In the genomic region with DNA sequence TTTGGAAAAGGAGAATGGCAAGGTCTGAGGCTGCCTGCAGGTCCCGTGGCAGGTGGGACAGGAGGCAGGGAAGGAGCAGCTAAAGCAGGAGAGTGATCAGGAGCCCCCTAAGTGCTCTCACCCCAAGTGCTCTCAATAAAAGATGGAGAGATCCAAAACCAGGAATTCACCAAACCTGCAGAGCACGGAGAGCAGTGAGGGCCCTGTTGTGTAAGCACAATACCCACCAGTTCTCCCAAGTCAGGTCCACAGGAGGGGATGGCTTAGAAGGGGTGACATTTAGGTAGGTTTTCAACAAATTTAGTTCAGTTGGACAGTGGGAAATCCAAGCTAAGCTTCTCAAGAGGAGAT, we compare ENCODE assay signal across 13 cellular contexts. TPM values are rescaled to one million over a fixed set of nuclear protein-coding genes. Genes with fewer than 3 reads are reported as not detected.
A peak's percentile ranks its signal among the peaks of the same experiment; 100 is the strongest.
DNase-seq lines count a peak whose midpoint lies in the region; ATAC-seq, FAIRE-seq and TF ChIP-seq lines count a peak whose summit lies in the region.
"Had no signal": no experiment of that assay in that cellular context is flagged by ENCODE, and none has a peak within 500 bp of the region (broad histone marks: within the 10 kb centered on the region; RNA-seq: fewer than 3 reads in every experiment).

No MANE protein-coding gene starts in this region.

- TF ChIP-seq CTCF in A549 (IDR thresholded peaks at IDR 0.05) (no peak), epithelial cell of esophagus (IDR thresholded peaks at IDR 0.05; ENCODE audit: insufficient read depth, low read depth, low read length, missing control alignments) (no peak), osteoblast (IDR thresholded peaks at IDR 0.05; ENCODE audit: extremely low read depth, low read depth, low read length) (no peak)
- TF ChIP-seq CTCF in activated CD8-positive, alpha-beta T cell treated with anti-CD3 and anti-CD28 coated beads for 36 hours (IDR thresholded peaks at IDR 0.05) = no peak

- DNase-seq in A549 (ENCODE audit: low read depth in 1 of 2, low spot score in 1 of 2) = no peak
- no peak for DNase-seq in NT2/D1 (ENCODE audit: low read depth, low spot score)
- no peak for DNase-seq in epithelial cell of esophagus (ENCODE audit: low read depth)
- DNase-seq in osteoblast (ENCODE audit: insufficient read length, low spot score, missing footprints) = no peak
- no peak for DNase-seq in activated gamma-delta T cell treated with Interleukin-2 at 50 U/mL for 16 hours
- DNase-seq in NCI-H748 treated with DMSO at 0.1 percent for 48 hours (lab: John Stamatoyannopoulos, UW) = no peak
- no peak for DNase-seq in globus pallidus (ENCODE audit: low spot score)
- DNase-seq in activated CD8-positive, alpha-beta T cell treated with anti-CD3 and anti-CD28 coated beads for 36 hours = no peak
- DNase-seq: activated CD4-positive, CD25-positive, alpha-beta regulatory T cell treated with anti-CD3 and anti-CD28 coated beads, Interleukin-2, amount 50 U/mL, for 72 hours; activated T-cell treated with anti-CD3 and anti-CD28 coated beads, Interleukin-2, amount 50 U/mL, for 4 hours; SJCRH30 had no signal

- H3K9me3 ChIP-seq in A549 = no peaks in the 10 kb centered on the region
- H3K9me3 ChIP-seq in NT2/D1 (ENCODE audit: insufficient read depth, low read length) = no peaks in the 10 kb centered on the region
- H3K9me3 ChIP-seq in osteoblast (ENCODE audit: low read depth, low read length) = no peaks in the 10 kb centered on the region
- H3K9me3 ChIP-seq: SJCRH30 had no signal

- 40% methylated on average over 1 of the region's 2 CpGs for WGBS in A549 (ENCODE audit: missing lambda C conversion rate)

- intact Hi-C loops in activated CD8-positive, alpha-beta T cell treated with anti-CD3 and anti-CD28 coated beads for 36 hours (cut with micrococcal nuclease) = no loop called here

- H3K27me3 ChIP-seq in NT2/D1 (ENCODE audit: insufficient read depth, insufficient read length) (no peaks in the 10 kb centered on the region), osteoblast (ENCODE audit: insufficient read depth, low read length) (no peaks in the 10 kb centered on the region)
- H3K27me3 ChIP-seq: SJCRH30 had no signal

- H3K27ac ChIP-seq in A549 = peak overlapping the region; percentile 74 to 87
- H3K27ac ChIP-seq in osteoblast (ENCODE audit: low read depth, low read length) = peak overlapping the region; percentile 60
- H3K27ac ChIP-seq: HL-60, parathyroid adenoma, SJCRH30 had no signal

- TF ChIP-seq POLR2A in A549 (IDR thresholded peaks at IDR 0.05; ENCODE audit: low read length) = no peak

- H3K4me1 Mint-ChIP-seq in activated CD8-positive, alpha-beta T cell treated with anti-CD3 and anti-CD28 coated beads for 36 hours (ENCODE audit: low read depth) = peaks cover 44% of the 10 kb centered on the region

- H3K4me2 ChIP-seq in A549 (peak overlapping the region; percentile 93), osteoblast (ENCODE audit: insufficient read depth, low read length) (no peak overlapping the region)

- POLR2A ChIA-PET in A549 (lab: Yijun Ruan, JAX) = interaction anchor here (0.6 to 0.7 kb wide), 3 partner anchors 35 to 78 kb away, joined by 3 to 10 read pairs (median 4); no protein-coding TSS in a partner anchor
- POLR2A ChIA-PET in activated CD8-positive, alpha-beta T cell treated with anti-CD3 and anti-CD28 coated beads for 36 hours (lab: Charles Lee) = no interaction called here

- ATAC-seq in A549 = no peak; a peak in 2 of 6 replicates
- ATAC-seq in activated CD8-positive, alpha-beta T cell treated with anti-CD3 and anti-CD28 coated beads for 36 hours = no peak
- ATAC-seq: activated T-cell treated with anti-CD3 and anti-CD28 coated beads, Interleukin-2, amount 50 U/mL, for 4 hours had no signal

- peak overlapping the region; percentile 37 for H3K9ac ChIP-seq in NT2/D1 (ENCODE audit: insufficient read length, low read depth)
- H3K9ac ChIP-seq: parathyroid adenoma had no signal

- no peak for TF ChIP-seq RAD21 in A549 (conservative IDR thresholded peaks at IDR 0.05 in 1 of 2, IDR thresholded peaks at IDR 0.05 in 1 of 2)

- no peak for TF ChIP-seq EP300 in A549 (IDR thresholded peaks at IDR 0.05)

- no peak overlapping the region for H3K4me3 Mint-ChIP-seq in activated CD8-positive, alpha-beta T cell treated with anti-CD3 and anti-CD28 coated beads for 36 hours
- H3K4me3 Mint-ChIP-seq: activated T-cell treated with anti-CD3 and anti-CD28 coated beads, Interleukin-2, amount 50 U/mL, for 4 hours had no signal

- peaks cover 23% of the 10 kb centered on the region for H4K20me1 ChIP-seq in osteoblast (ENCODE audit: insufficient read depth, low read length)

- CTCF ChIA-PET in A549 (lab: Yijun Ruan, JAX) = interaction anchor here (0.6 to 1.9 kb wide), 4 partner anchors 18 to 1056 kb away, joined by 3 to 8 read pairs (median 4); no protein-coding TSS in a partner anchor
- CTCF ChIA-PET in activated CD8-positive, alpha-beta T cell treated with anti-CD3 and anti-CD28 coated beads for 36 hours (lab: Charles Lee) = interaction anchor here (0.7 to 2.2 kb wide), 3 partner anchors 9 to 88 kb away, joined by 3 to 7 read pairs (median 3); no protein-coding TSS in a partner anchor

- H3K36me3 Mint-ChIP-seq in activated CD8-positive, alpha-beta T cell treated with anti-CD3 and anti-CD28 coated beads for 36 hours (ENCODE audit: low read depth) = no peaks in the 10 kb centered on the region

- H3K27ac Mint-ChIP-seq in activated CD8-positive, alpha-beta T cell treated with anti-CD3 and anti-CD28 coated beads for 36 hours = no peak overlapping the region

- H3K9me3 Mint-ChIP-seq in activated CD8-positive, alpha-beta T cell treated with anti-CD3 and anti-CD28 coated beads for 36 hours = no peaks in the 10 kb centered on the region
- H3K9me3 Mint-ChIP-seq: activated T-cell treated with anti-CD3 and anti-CD28 coated beads, Interleukin-2, amount 50 U/mL, for 4 hours had no signal

- FAIRE-seq in A549 (lab: Jason Lieb, UNC) = no peak

- H3K79me2 ChIP-seq in osteoblast (ENCODE audit: insufficient read depth, low read length) = peaks cover 92% of the 10 kb centered on the region

- H3K4me1 ChIP-seq in A549 (peaks cover 34% of the 10 kb centered on the region), NT2/D1 (ENCODE audit: insufficient read depth, insufficient read length) (peaks cover 14% of the 10 kb centered on the region), osteoblast (ENCODE audit: insufficient read depth, low read length) (peaks cover 28% of the 10 kb centered on the region)
- H3K4me1 ChIP-seq: parathyroid adenoma had no signal

- H3K36me3 ChIP-seq in NT2/D1 (ENCODE audit: insufficient read depth, insufficient read length, low read length) = peaks cover 7% of the 10 kb centered on the region
- no peaks in the 10 kb centered on the region for H3K36me3 ChIP-seq in osteoblast (ENCODE audit: insufficient read depth, low read length)
- H3K36me3 ChIP-seq: SJCRH30 had no signal

- peak overlapping the region; percentile 31; the same call in 2 of the 3 replicates for H3K4me3 ChIP-seq in A549
- no peak overlapping the region for H3K4me3 ChIP-seq in NT2/D1 (ENCODE audit: insufficient read length, low read depth)
- peak overlapping the region; percentile 9 for H3K4me3 ChIP-seq in epithelial cell of esophagus (ENCODE audit: low read length)
- no peak overlapping the region for H3K4me3 ChIP-seq in osteoblast (ENCODE audit: insufficient read depth, low read length)
- H3K4me3 ChIP-seq: SJCRH30 had no signal

- no peak overlapping the region for H2AFZ ChIP-seq in osteoblast (ENCODE audit: low read length)
- H2AFZ ChIP-seq: parathyroid adenoma had no signal

- H3K27me3 Mint-ChIP-seq in activated CD8-positive, alpha-beta T cell treated with anti-CD3 and anti-CD28 coated beads for 36 hours = no peaks in the 10 kb centered on the region

TF ChIP-seq in A549, 52 proteins besides CTCF, POLR2A, EP300 and RAD21 (continues in another document):
- no peak for TF ChIP-seq TP53 (CRISPR knock-in tag; IDR thresholded peaks at IDR 0.05)
- no peak for TF ChIP-seq CBX2 (IDR thresholded peaks at IDR 0.05; ENCODE audit: borderline replicate concordance, low read depth)
- no peak for TF ChIP-seq HOXB13 (CRISPR knock-in tag; IDR thresholded peaks at IDR 0.05; ENCODE audit: low read depth)
- TF ChIP-seq, protein P1, sequence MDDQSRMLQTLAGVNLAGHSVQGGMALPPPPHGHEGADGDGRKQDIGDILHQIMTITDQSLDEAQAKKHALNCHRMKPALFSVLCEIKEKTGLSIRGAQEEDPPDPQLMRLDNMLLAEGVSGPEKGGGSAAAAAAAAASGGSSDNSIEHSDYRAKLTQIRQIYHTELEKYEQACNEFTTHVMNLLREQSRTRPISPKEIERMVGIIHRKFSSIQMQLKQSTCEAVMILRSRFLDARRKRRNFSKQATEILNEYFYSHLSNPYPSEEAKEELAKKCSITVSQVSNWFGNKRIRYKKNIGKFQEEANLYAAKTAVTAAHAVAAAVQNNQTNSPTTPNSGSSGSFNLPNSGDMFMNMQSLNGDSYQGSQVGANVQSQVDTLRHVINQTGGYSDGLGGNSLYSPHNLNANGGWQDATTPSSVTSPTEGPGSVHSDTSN (IDR thresholded peaks at IDR 0.05) = no peak
- TF ChIP-seq KDM5A (IDR thresholded peaks at IDR 0.05) = no peak
- no peak for TF ChIP-seq RCOR1 (IDR thresholded peaks at IDR 0.05; ENCODE audit: low read depth, low read length)
- no peak for TF ChIP-seq CHD2 (IDR thresholded peaks at IDR 0.05; ENCODE audit: low read length, partially characterized antibody)
- TF ChIP-seq ZNF302 (CRISPR knock-in tag; IDR thresholded peaks at IDR 0.05) = no peak
- no peak for TF ChIP-seq CHD4 (IDR thresholded peaks at IDR 0.05; ENCODE audit: borderline replicate concordance)
- TF ChIP-seq CBX8 (IDR thresholded peaks at IDR 0.05) = no peak
- TF ChIP-seq, protein P2, sequence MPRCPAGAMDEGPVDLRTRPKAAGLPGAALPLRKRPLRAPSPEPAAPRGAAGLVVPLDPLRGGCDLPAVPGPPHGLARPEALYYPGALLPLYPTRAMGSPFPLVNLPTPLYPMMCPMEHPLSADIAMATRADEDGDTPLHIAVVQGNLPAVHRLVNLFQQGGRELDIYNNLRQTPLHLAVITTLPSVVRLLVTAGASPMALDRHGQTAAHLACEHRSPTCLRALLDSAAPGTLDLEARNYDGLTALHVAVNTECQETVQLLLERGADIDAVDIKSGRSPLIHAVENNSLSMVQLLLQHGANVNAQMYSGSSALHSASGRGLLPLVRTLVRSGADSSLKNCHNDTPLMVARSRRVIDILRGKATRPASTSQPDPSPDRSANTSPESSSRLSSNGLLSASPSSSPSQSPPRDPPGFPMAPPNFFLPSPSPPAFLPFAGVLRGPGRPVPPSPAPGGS (IDR thresholded peaks at IDR 0.05) = no peak
- no peak for TF ChIP-seq RFX5 (IDR thresholded peaks at IDR 0.05)
- no peak for TF ChIP-seq RNF2 (IDR thresholded peaks at IDR 0.05; ENCODE audit: borderline replicate concordance, low read depth)

RNA-seq across cellular contexts. Expression of gene GNA12, which starts 40.8 kb away (rescaled TPM):
- polyA plus RNA-seq in A549 (2011; rRNA removed) = 43.7 and 44.0 TPM in 2 replicates
- polyA plus RNA-seq in A549 (2012; cell fraction: cytosol; rRNA removed) = 35.5 and 55.4 TPM in 2 replicates
- polyA plus RNA-seq in A549 (2012; cell fraction: nucleus; rRNA removed) = 30.9 and 37.5 TPM in 2 replicates
- polyA plus RNA-seq in A549 (2017; fragmentation: RNase III; extraction: RNeasy Plus Mini Kit Qiagen cat#74134 plus additional on column Dnase treatment) = 33.0 to 35.6 TPM (median 34.5 TPM) in 3 replicates
- polyA minus RNA-seq in A549 (2011; rRNA and poly(A)+ RNA removed) = 66.4 and 75.1 TPM in 2 replicates
- 27.1 and 32.7 TPM in 2 replicates for total RNA-seq in osteoblast
- 10 to 100 TPM; 21.0 to 21.1 TPM for total RNA-seq in activated CD8-positive, alpha-beta T cell treated with anti-CD3 and anti-CD28 coated beads for 36 hours

Comparison
In these comparisons a context has a peak if more than half of its experiments do, and no peak if none do; other contexts are left out.
1. H3K4me3 ChIP-seq: peak in A549 (single experiment) and epithelial cell of esophagus (single experiment); none in NT2/D1 (single experiment) and osteoblast (single experiment).